8 cellular contexts compared by ENCODE assay signal in genomic region chr22:39529487-39529851, GRCh38. TPM values are rescaled to one million over a fixed set of nuclear protein-coding genes. Genes with fewer than 3 reads are reported as not detected.
DNase-seq lines count a peak whose midpoint lies in the region; ATAC-seq and TF ChIP-seq lines count a peak whose summit lies in the region.

No MANE protein-coding gene starts in this region.

- no peaks in the 10 kb centered on the region for H3K27me3 Mint-ChIP-seq in CD4-positive, alpha-beta T cell

- H3K79me2 ChIP-seq in osteoblast (ENCODE audit: insufficient read depth, low read length) = peaks cover 55% of the 10 kb centered on the region

- peaks cover 58% of the 10 kb centered on the region for H4K20me1 ChIP-seq in osteoblast (ENCODE audit: insufficient read depth, low read length)

- no peak for ATAC-seq in CD4-positive, alpha-beta T cell (ENCODE audit: poor library complexity)
- no peak for ATAC-seq in GM21723 (IDR thresholded peaks at IDR 0.05; ENCODE audit: unreplicated experiment)
- ATAC-seq in GM21447 (IDR thresholded peaks at IDR 0.05; ENCODE audit: unreplicated experiment) = no peak
- ATAC-seq in GM18909 (IDR thresholded peaks at IDR 0.05; ENCODE audit: poor library complexity, unreplicated experiment) = no peak

- H3K36me3 Mint-ChIP-seq in CD4-positive, alpha-beta T cell (ENCODE audit: low read depth) = peaks cover 67% of the 10 kb centered on the region

- H2AFZ ChIP-seq in osteoblast (ENCODE audit: low read length) = no peak overlapping the region

- peaks cover 33% of the 10 kb centered on the region for H3K36me3 ChIP-seq in osteoblast (ENCODE audit: insufficient read depth, low read length)

- peaks cover 18% of the 10 kb centered on the region for H3K4me1 ChIP-seq in osteoblast (ENCODE audit: insufficient read depth, low read length)

- H3K9me3 Mint-ChIP-seq in CD4-positive, alpha-beta T cell = no peaks in the 10 kb centered on the region

- no peak overlapping the region for H3K4me2 ChIP-seq in osteoblast (ENCODE audit: insufficient read depth, low read length)

- intact Hi-C loops in CD4-positive, alpha-beta T cell (cut with DNase I, micrococcal nuclease) = loop anchor here (1.0 to 5.0 kb wide), 7 partner anchors 15 to 657 kb away; partner anchors contain the start of gene CBX6 (in 1 of the 2)

- no peak for DNase-seq in CD4-positive, alpha-beta T cell
- no peak for DNase-seq in choroid plexus epithelial cell (ENCODE audit: low read depth)
- peak; percentile 61 for DNase-seq in osteoblast (ENCODE audit: insufficient read length, low spot score, missing footprints)
- DNase-seq in NCI-H2107 (lab: John Stamatoyannopoulos, UW) = no peak

- H3K9me3 ChIP-seq in CD4-positive, alpha-beta T cell (ENCODE audit: control insufficient read depth, low read length) = no peaks in the 10 kb centered on the region
- H3K9me3 ChIP-seq in osteoblast (ENCODE audit: low read depth, low read length) = no peaks in the 10 kb centered on the region

- POLR2A ChIA-PET in CD4-positive, alpha-beta T cell (lab: Charles Lee) = interaction anchor here (1.0 to 5.1 kb wide), 16 partner anchors 7 to 795 kb away, joined by 3 to 129 read pairs (median 8); partner anchors contain the start of genes ATF4, MIEF1, RPL3 and SYNGR1

- H3K27ac Mint-ChIP-seq in CD4-positive, alpha-beta T cell = peak overlapping the region; percentile 87

- peaks cover 89% of the 10 kb centered on the region for H3K4me1 Mint-ChIP-seq in CD4-positive, alpha-beta T cell (ENCODE audit: low read depth)

- H3K27ac ChIP-seq in CD4-positive, alpha-beta T cell (ENCODE audit: low read depth, low read length) = peak overlapping the region; percentile 19
- no peak overlapping the region for H3K27ac ChIP-seq in osteoblast (ENCODE audit: low read depth, low read length)

- CTCF ChIA-PET in CD4-positive, alpha-beta T cell (lab: Charles Lee) = interaction anchor here (0.6 to 4.8 kb wide), 29 partner anchors 12 to 648 kb away, joined by 3 to 69 read pairs (median 4); partner anchors contain the start of genes ATF4, GRAP2, MIEF1 and RPL3

- TF ChIP-seq CTCF in CD4-positive, alpha-beta T cell (IDR thresholded peaks at IDR 0.05) = peak; percentile 65
- TF ChIP-seq CTCF in LNCAP (IDR thresholded peaks at IDR 0.05) = peak; percentile 43
- TF ChIP-seq CTCF in choroid plexus epithelial cell (conservative IDR thresholded peaks at IDR 0.05; ENCODE audit: low read depth, low read length) = no peak
- TF ChIP-seq CTCF in osteoblast (IDR thresholded peaks at IDR 0.05; ENCODE audit: extremely low read depth, low read depth, low read length) = no peak

- peak overlapping the region; percentile 82 for H3K4me3 Mint-ChIP-seq in CD4-positive, alpha-beta T cell

- H3K4me3 ChIP-seq in choroid plexus epithelial cell (ENCODE audit: low read depth, low read length) = peak overlapping the region; percentile 3
- H3K4me3 ChIP-seq in osteoblast (ENCODE audit: insufficient read depth, low read length) = no peak overlapping the region

- H3K27me3 ChIP-seq in CD4-positive, alpha-beta T cell (ENCODE audit: control insufficient read depth, insufficient read depth, low read length) = no peaks in the 10 kb centered on the region
- H3K27me3 ChIP-seq in osteoblast (ENCODE audit: insufficient read depth, low read length) = no peaks in the 10 kb centered on the region

RNA-seq across cellular contexts. Expression of gene RPS19BP1, which starts 3.1 kb away (rescaled TPM):
- total RNA-seq in CD4-positive, alpha-beta T cell = 10 to 100 TPM; 65.8 to 69.7 TPM
- 25.9 and 34.7 TPM in 2 replicates for total RNA-seq in osteoblast

RNA-seq across cellular contexts. Expression of gene ATF4, which starts 9.1 kb away (rescaled TPM):
- total RNA-seq in CD4-positive, alpha-beta T cell = 100 to 1,000 TPM; 358 to 365 TPM
- 494 and 590 TPM in 2 replicates for total RNA-seq in osteoblast

RNA-seq across cellular contexts. Expression of gene MIEF1, which starts 27.4 kb away (rescaled TPM):
- total RNA-seq in CD4-positive, alpha-beta T cell = 10 to 100 TPM; 19.8 to 20.4 TPM
- total RNA-seq in osteoblast = 21.8 and 23.5 TPM in 2 replicates

RNA-seq across cellular contexts. Expression of gene CACNA1I, which starts 41.1 kb away (rescaled TPM):
- total RNA-seq in CD4-positive, alpha-beta T cell = 10 to 100 TPM; 29.2 to 30.1 TPM
- total RNA-seq in osteoblast = under 0.01 TPM in 2 replicates

Comparison
In these comparisons a context has a peak if more than half of its experiments do, and no peak if none do; other contexts are left out.
1. CTCF ChIP-seq: peak in CD4-positive, alpha-beta T cell (single experiment) and LNCAP (single experiment); none in choroid plexus epithelial cell (single experiment) and osteoblast (single experiment).